27 cellular contexts compared by ENCODE assay signal in genomic region chr6:15408008-15408407, GRCh38.
"Had no signal": no experiment of that assay in that cellular context is flagged by ENCODE, and none has a peak within 500 bp of the region (broad histone marks: within the 10 kb centered on the region; RNA-seq: fewer than 3 reads in every experiment).

No MANE protein-coding gene starts in this region.

- H3K27me3 Mint-ChIP-seq: activated CD8-positive, alpha-beta T cell treated with anti-CD3 and anti-CD28 coated beads for 36 hours; activated naive CD4-positive, alpha-beta T cell treated with anti-CD3 and anti-CD28 coated beads, Interleukin-2, amount 50 U/mL, for 24 hours; T-cell had no signal

- H3K27ac ChIP-seq: brain microvascular endothelial cell, cardiac muscle cell, SK-N-MC had no signal

- H3K9me3 Mint-ChIP-seq: activated CD8-positive, alpha-beta T cell treated with anti-CD3 and anti-CD28 coated beads for 36 hours; activated naive CD4-positive, alpha-beta T cell treated with anti-CD3 and anti-CD28 coated beads, Interleukin-2, amount 50 U/mL, for 24 hours; activated T-helper 1 cell treated with anti-CD3 and anti-CD28 coated beads, Interleukin-12 subunit alpha, Interleukin-12 subunit beta, Interleukin-2, Interleukin-4 antibody, amounts not matched to agents 30 ng/mL and 10 ng/mL and 1 ng/mL, durations not matched to agents 14 hours and 24 hours and 36 hours; T-cell had no signal

- H3K27me3 ChIP-seq: brain microvascular endothelial cell, cardiac muscle cell had no signal

- H3K4me3 ChIP-seq: cardiac muscle cell, SK-N-MC had no signal

- H3K36me3 ChIP-seq: brain microvascular endothelial cell, cardiac muscle cell had no signal

- DNase-seq: activated CD4-positive, alpha-beta T cell treated with anti-CD3 and anti-CD28 coated beads, Interleukin-2, amount 50 U/mL, for 1 hour; activated CD4-positive, CD25-positive, alpha-beta regulatory T cell; activated CD8-positive, alpha-beta memory T cell treated with anti-CD3 and anti-CD28 coated beads, Interleukin-2, amount 50 U/mL, for 4 hours; activated CD8-positive, alpha-beta T cell treated with anti-CD3 and anti-CD28 coated beads for 36 hours; activated effector memory CD4-positive, alpha-beta T cell treated with Interleukin-2 at 50 U/mL for 16 hours; activated naive CD4-positive, alpha-beta T cell; amygdala; brain microvascular endothelial cell; KG1; MV-4-11; NCI-H1092 treated with DMSO at 0.1 percent for 48 hours; NCI-H1417 treated with DMSO at 0.1 percent for 48 hours; NCI-H1694; NCI-H2029; NCI-H345; NCI-H510A; NCI-H526 treated with DMSO at 0.1 percent for 48 hours; NCI-H82; OCI-M1; RPMI8226; T-cell had no signal

- H3K4me3 Mint-ChIP-seq: activated CD8-positive, alpha-beta T cell treated with anti-CD3 and anti-CD28 coated beads for 36 hours; activated naive CD4-positive, alpha-beta T cell treated with anti-CD3 and anti-CD28 coated beads, Interleukin-2, amount 50 U/mL, for 24 hours; activated T-helper 1 cell treated with anti-CD3 and anti-CD28 coated beads, Interleukin-12 subunit alpha, Interleukin-12 subunit beta, Interleukin-2, Interleukin-4 antibody, amounts not matched to agents 30 ng/mL and 10 ng/mL and 1 ng/mL, durations not matched to agents 14 hours and 24 hours and 36 hours; T-cell had no signal

- H3K27ac Mint-ChIP-seq: activated CD8-positive, alpha-beta T cell treated with anti-CD3 and anti-CD28 coated beads for 36 hours; activated naive CD4-positive, alpha-beta T cell treated with anti-CD3 and anti-CD28 coated beads, Interleukin-2, amount 50 U/mL, for 24 hours; T-cell had no signal

- ATAC-seq: activated CD8-positive, alpha-beta T cell treated with anti-CD3 and anti-CD28 coated beads for 36 hours; Panc1; Right ventricle myocardium inferior; T-cell had no signal
